1 cellular context compared by ENCODE assay signal in genomic region chr16:81522141-81522701, GRCh38.
TF ChIP-seq lines count a peak whose summit lies in the region.

No MANE protein-coding gene starts in this region.

TF ChIP-seq in HepG2, 621 proteins besides CTCF, POLR2A, EP300 and RAD21 (continued from another document):
- TF ChIP-seq DZIP1 (CRISPR knock-in tag; IDR thresholded peaks at IDR 0.05) (no peak), RFXANK (CRISPR knock-in tag; IDR thresholded peaks at IDR 0.05) (0 out of 2 replicates have a peak, but pooled peaks have one; percentile 63), ZNF670 (CRISPR knock-in tag; IDR thresholded peaks at IDR 0.05; ENCODE audit: borderline replicate concordance) (no peak), NFE2 (CRISPR knock-in tag; IDR thresholded peaks at IDR 0.05) (no peak), ZBTB34 (CRISPR knock-in tag; IDR thresholded peaks at IDR 0.05) (no peak), MXD3 (CRISPR knock-in tag; IDR thresholded peaks at IDR 0.05) (no peak), ATF6 (CRISPR knock-in tag; conservative IDR thresholded peaks at IDR 0.05) (no peak), MED1 (CRISPR knock-in tag; IDR thresholded peaks at IDR 0.05) (no peak), RFXAP (CRISPR knock-in tag; IDR thresholded peaks at IDR 0.05; ENCODE audit: borderline replicate concordance) (peak; percentile 93), ZNF878 (CRISPR knock-in tag; IDR thresholded peaks at IDR 0.05) (no peak), ZNF142 (CRISPR knock-in tag; IDR thresholded peaks at IDR 0.05) (no peak), RFX5 (IDR thresholded peaks at IDR 0.05; ENCODE audit: low read depth, low read length) (peak; percentile 93)
